ENCODE assay signal across 10 cellular contexts in the genomic region with DNA sequence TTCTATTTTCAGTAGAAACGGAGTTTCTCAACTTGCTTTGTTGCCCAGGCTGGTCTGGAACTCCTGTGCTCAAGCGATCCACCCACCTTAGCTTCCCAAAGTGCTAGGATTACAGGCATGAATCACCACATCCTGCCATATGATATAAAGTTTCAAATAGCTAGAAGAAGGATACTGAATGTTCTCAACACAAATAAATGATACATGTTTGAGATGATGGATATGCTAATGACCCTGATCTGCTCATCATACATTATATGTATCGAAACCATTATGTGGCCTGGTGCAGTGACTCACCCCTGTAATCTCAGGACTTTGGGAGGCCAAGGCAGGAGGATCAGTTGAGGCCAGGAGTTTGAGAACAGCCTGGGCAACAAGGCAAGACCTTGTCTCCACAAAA.
DNase-seq lines count a peak whose midpoint lies in the region; ATAC-seq, FAIRE-seq and TF ChIP-seq lines count a peak whose summit lies in the region.
"Had no signal": no experiment of that assay in that cellular context is flagged by ENCODE, and none has a peak within 500 bp of the region (broad histone marks: within the 10 kb centered on the region; RNA-seq: fewer than 3 reads in every experiment).

No MANE protein-coding gene starts in this region.

- no peak overlapping the region for H3K27ac Mint-ChIP-seq in stimulated activated effector memory CD8-positive, alpha-beta T cell treated with anti-CD3 and anti-CD28 coated beads, Interleukin-12 subunit alpha, Interleukin-12 subunit beta, amount 100 ng/mL, for 72 hours

- peak; percentile 43 for ATAC-seq in stimulated activated effector memory CD8-positive, alpha-beta T cell treated with anti-CD3 and anti-CD28 coated beads, Interleukin-12 subunit alpha, Interleukin-12 subunit beta, amount 100 ng/mL, for 72 hours
- ATAC-seq in HG03342 (IDR thresholded peaks at IDR 0.05; ENCODE audit: unreplicated experiment) (no peak), HG03039 (IDR thresholded peaks at IDR 0.05; ENCODE audit: unreplicated experiment) (no peak)

- FAIRE-seq in RCC 7860 (lab: Jason Lieb, UNC) = peak; percentile 62
- FAIRE-seq: TTC549 had no signal

- H3K4me3 ChIP-seq in epithelial cell of esophagus (ENCODE audit: low read length) = no peak overlapping the region
- H3K4me3 ChIP-seq: thyroid gland had no signal

- H3K9me3 Mint-ChIP-seq in stimulated activated effector memory CD8-positive, alpha-beta T cell treated with anti-CD3 and anti-CD28 coated beads, Interleukin-12 subunit alpha, Interleukin-12 subunit beta, amount 100 ng/mL, for 72 hours = no peaks in the 10 kb centered on the region

- peak; percentile 52 for DNase-seq in stimulated activated CD4-positive, alpha-beta T cell treated with anti-CD3 and anti-CD28 coated beads, Interleukin-15, amount 100 ng/mL, for 24 hours
- no peak for DNase-seq in stimulated activated CD4-positive, alpha-beta T cell treated with anti-CD3 and anti-CD28 coated beads, Interleukin-12 subunit alpha, Interleukin-12 subunit beta, amount 100 ng/mL, for 4 hours
- DNase-seq in RCC 7860 (ENCODE audit: low spot score) (peak; percentile 75), epithelial cell of esophagus (ENCODE audit: low read depth) (peak; percentile 92)
- DNase-seq in stimulated activated effector memory CD8-positive, alpha-beta T cell treated with anti-CD3 and anti-CD28 coated beads, Interleukin-12 subunit alpha, Interleukin-12 subunit beta, amount 100 ng/mL, for 72 hours (ENCODE audit: low spot score in 2 of 2) = no peak
- DNase-seq in activated effector memory CD4-positive, alpha-beta T cell treated with Interleukin-2 at 50 U/mL for 16 hours = no peak
- DNase-seq: thyroid gland had no signal

- H3K4me3 Mint-ChIP-seq in stimulated activated effector memory CD8-positive, alpha-beta T cell treated with anti-CD3 and anti-CD28 coated beads, Interleukin-12 subunit alpha, Interleukin-12 subunit beta, amount 100 ng/mL, for 72 hours = no peak overlapping the region

- H3K36me3 Mint-ChIP-seq in stimulated activated effector memory CD8-positive, alpha-beta T cell treated with anti-CD3 and anti-CD28 coated beads, Interleukin-12 subunit alpha, Interleukin-12 subunit beta, amount 100 ng/mL, for 72 hours = peaks cover 15% of the 10 kb centered on the region

- peaks cover 11% of the 10 kb centered on the region for H3K4me1 Mint-ChIP-seq in stimulated activated effector memory CD8-positive, alpha-beta T cell treated with anti-CD3 and anti-CD28 coated beads, Interleukin-12 subunit alpha, Interleukin-12 subunit beta, amount 100 ng/mL, for 72 hours

- TF ChIP-seq CTCF in epithelial cell of esophagus (IDR thresholded peaks at IDR 0.05; ENCODE audit: insufficient read depth, low read depth, low read length, missing control alignments) = no peak

Comparison
In these comparisons a context has a peak if more than half of its experiments do, and no peak if none do; other contexts are left out.
1. DNase-seq: peak in stimulated activated CD4-positive, alpha-beta T cell treated with anti-CD3 and anti-CD28 coated beads, Interleukin-15, amount 100 ng/mL, for 24 hours (single experiment), RCC 7860 (single experiment) and epithelial cell of esophagus (single experiment); none in stimulated activated CD4-positive, alpha-beta T cell treated with anti-CD3 and anti-CD28 coated beads, Interleukin-12 subunit alpha, Interleukin-12 subunit beta, amount 100 ng/mL, for 4 hours (single experiment), stimulated activated effector memory CD8-positive, alpha-beta T cell treated with anti-CD3 and anti-CD28 coated beads, Interleukin-12 subunit alpha, Interleukin-12 subunit beta, amount 100 ng/mL, for 72 hours (0 of 2) and activated effector memory CD4-positive, alpha-beta T cell treated with Interleukin-2 at 50 U/mL for 16 hours (single experiment).